1 cellular context compared by ENCODE assay signal in genomic region chr15:50907866-50908208, GRCh38.
TF ChIP-seq lines count a peak whose summit lies in the region.

No MANE protein-coding gene starts in this region.

TF ChIP-seq in HepG2, 621 proteins besides CTCF, POLR2A, EP300 and RAD21 (continued from another document):
- TF ChIP-seq STAT6 (CRISPR knock-in tag; IDR thresholded peaks at IDR 0.05; ENCODE audit: borderline replicate concordance) = 0 out of 2 replicates have a peak, but pooled peaks have one; percentile 65
- 0 out of 2 replicates have a peak, but pooled peaks have one; percentile 2 for TF ChIP-seq ZNF713 (CRISPR knock-in tag; IDR thresholded peaks at IDR 0.05)
- peak; percentile 17; the same call in 1 of the 2 replicates for TF ChIP-seq TAF1 (CRISPR knock-in tag; IDR thresholded peaks at IDR 0.05)
- TF ChIP-seq ZNF34 (CRISPR knock-in tag; IDR thresholded peaks at IDR 0.05; ENCODE audit: borderline replicate concordance) = peak; percentile 49; the same call in 1 of the 2 replicates
- no peak for TF ChIP-seq ZNF160 (CRISPR knock-in tag; IDR thresholded peaks at IDR 0.05)
- peak; percentile 48; the same call in 1 of the 2 replicates for TF ChIP-seq CHCHD3 (CRISPR knock-in tag; IDR thresholded peaks at IDR 0.05)
- TF ChIP-seq, protein P1, sequence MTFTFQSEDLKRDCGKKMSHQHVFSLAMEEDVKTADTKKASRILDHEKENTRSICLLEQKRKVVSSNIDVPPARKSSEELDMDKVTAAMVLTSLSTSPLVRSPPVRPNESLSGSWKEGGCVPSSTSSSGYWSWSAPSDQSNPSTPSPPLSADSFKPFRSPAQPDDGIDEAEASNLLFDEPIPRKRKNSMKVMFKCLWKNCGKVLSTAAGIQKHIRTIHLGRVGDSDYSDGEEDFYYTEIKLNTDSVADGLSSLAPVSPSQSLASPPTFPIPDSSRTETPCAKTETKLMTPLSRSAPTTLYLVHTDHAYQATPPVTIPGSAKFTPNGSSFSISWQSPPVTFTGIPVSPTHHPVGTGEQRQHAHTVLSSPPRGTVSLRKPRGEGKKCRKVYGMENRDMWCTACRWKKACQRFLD (CRISPR knock-in tag; IDR thresholded peaks at IDR 0.05; ENCODE audit: borderline replicate concordance) = 0 out of 2 replicates have a peak, but pooled peaks have one; percentile 0
- TF ChIP-seq ZSCAN30 (CRISPR knock-in tag; IDR thresholded peaks at IDR 0.05) = 0 out of 2 replicates have a peak, but pooled peaks have one; percentile 39
- 0 out of 2 replicates have a peak, but pooled peaks have one; percentile 88 for TF ChIP-seq NRL (CRISPR knock-in tag; IDR thresholded peaks at IDR 0.05; ENCODE audit: borderline replicate concordance)
- 0 out of 2 replicates have a peak, but pooled peaks have one; percentile 16 for TF ChIP-seq ZNF337 (CRISPR knock-in tag; IDR thresholded peaks at IDR 0.05; ENCODE audit: borderline replicate concordance, low read depth)
- TF ChIP-seq HNRNPLL (IDR thresholded peaks at IDR 0.05; ENCODE audit: low read depth, low read length, poor library complexity, severe bottlenecking) = no peak
- 0 out of 2 replicates have a peak, but pooled peaks have one; percentile 18 for TF ChIP-seq CBX5 (CRISPR knock-in tag; IDR thresholded peaks at IDR 0.05; ENCODE audit: borderline replicate concordance)
- peak; percentile 15; the same call in 1 of the 2 replicates for TF ChIP-seq ZNF768 (CRISPR knock-in tag; IDR thresholded peaks at IDR 0.05)
- TF ChIP-seq, protein P2, sequence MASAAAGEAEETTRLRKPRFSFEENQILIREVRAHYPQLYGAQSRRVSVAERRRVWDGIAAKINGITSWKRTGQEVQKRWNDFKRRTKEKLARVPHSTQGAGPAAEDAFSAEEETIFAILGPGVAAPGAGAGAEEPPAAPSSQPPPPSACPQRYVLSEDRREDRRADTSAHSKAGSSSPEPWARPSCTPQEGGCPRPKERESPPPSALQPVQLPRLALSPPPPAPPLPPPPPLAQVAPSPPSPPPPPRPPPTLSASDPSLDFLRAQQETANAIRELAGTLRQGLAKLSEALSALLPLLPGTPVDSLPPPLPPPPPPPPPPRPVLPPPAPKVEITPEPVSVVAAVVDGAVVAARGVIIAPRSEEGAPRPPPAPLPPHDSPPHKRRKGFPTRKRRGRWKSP (CRISPR knock-in tag; IDR thresholded peaks at IDR 0.05) = 0 out of 2 replicates have a peak, but pooled peaks have one; percentile 35
